In genomic region chr10:21724695-21725371, GRCh38 we compare ENCODE assay signal across 1 cellular context.
TF ChIP-seq lines count a peak whose summit lies in the region.

No MANE protein-coding gene starts in this region.

TF ChIP-seq in HEK293, 187 proteins besides CTCF, POLR2A, EP300 and RAD21 (continued from another document and continues in another):
- TF ChIP-seq ZNF211 (tag by site-specific recombination; IDR thresholded peaks at IDR 0.05; ENCODE audit: low read depth) (no peak), ZNF37A (tag by site-specific recombination; IDR thresholded peaks at IDR 0.05) (peak; percentile 91; the same call in 1 of the 2 replicates), ZNF121 (tag by site-specific recombination; IDR thresholded peaks at IDR 0.05) (no peak), ZNF266 (tag by site-specific recombination; IDR thresholded peaks at IDR 0.05; ENCODE audit: low read depth) (no peak), ZSCAN23 (tag by site-specific recombination; IDR thresholded peaks at IDR 0.05) (peak; percentile 84; the same call in 1 of the 2 replicates), ZNF704 (tag by site-specific recombination; IDR thresholded peaks at IDR 0.05) (no peak), ZNF174 (tag by site-specific recombination; IDR thresholded peaks at IDR 0.05) (peak; percentile 99), ZNF521 (tag by site-specific recombination; IDR thresholded peaks at IDR 0.05) (no peak), ZNF529 (tag by site-specific recombination; IDR thresholded peaks at IDR 0.05; ENCODE audit: insufficient replicate concordance) (peak; percentile 87), ZBTB21 (tag by site-specific recombination; IDR thresholded peaks at IDR 0.05) (peak; percentile 71), ZNF292 (tag by site-specific recombination; IDR thresholded peaks at IDR 0.05; ENCODE audit: borderline replicate concordance, low read depth) (no peak), MEIS1 (CRISPR knock-in tag; IDR thresholded peaks at IDR 0.05; ENCODE audit: borderline replicate concordance) (no peak), GLI4 (tag by site-specific recombination; IDR thresholded peaks at IDR 0.05) (no peak), ZNF138 (tag by site-specific recombination; IDR thresholded peaks at IDR 0.05; ENCODE audit: borderline replicate concordance) (no peak), ZNF777 (tag by site-specific recombination; IDR thresholded peaks at IDR 0.05; ENCODE audit: borderline replicate concordance) (no peak), ZNF133 (tag by site-specific recombination; IDR thresholded peaks at IDR 0.05) (no peak), ZNF701 (tag by site-specific recombination; IDR thresholded peaks at IDR 0.05) (no peak), ZNF398 (tag by site-specific recombination; IDR thresholded peaks at IDR 0.05) (peak; percentile 60; the same call in 1 of the 2 replicates), HOXD13 (CRISPR knock-in tag; IDR thresholded peaks at IDR 0.05; ENCODE audit: borderline replicate concordance) (peak; percentile 76; the same call in 1 of the 2 replicates), ZBTB49 (tag by site-specific recombination; IDR thresholded peaks at IDR 0.05; ENCODE audit: low read depth) (no peak), ZNF843 (tag by site-specific recombination; IDR thresholded peaks at IDR 0.05) (peak; percentile 78; the same call in 1 of the 2 replicates), ZNF184 (tag by site-specific recombination; IDR thresholded peaks at IDR 0.05) (peak; percentile 98), RBAK (tag by site-specific recombination; IDR thresholded peaks at IDR 0.05) (no peak), ZNF341 (tag by site-specific recombination; IDR thresholded peaks at IDR 0.05; ENCODE audit: low read depth) (no peak), ZNF404 (tag by site-specific recombination; IDR thresholded peaks at IDR 0.05) (no peak), ZNF518A (tag by site-specific recombination; conservative IDR thresholded peaks at IDR 0.05; ENCODE audit: low read depth) (peak; percentile 46; the same call in 1 of the 2 replicates), ZBTB20 (tag by site-specific recombination; IDR thresholded peaks at IDR 0.05) (no peak), KLF8 (tag by site-specific recombination; IDR thresholded peaks at IDR 0.05) (peak; percentile 71; the same call in 1 of the 2 replicates), EGR2 (tag by site-specific recombination; IDR thresholded peaks at IDR 0.05; ENCODE audit: low read depth) (no peak), HOXA7 (CRISPR knock-in tag; IDR thresholded peaks at IDR 0.05; ENCODE audit: borderline replicate concordance) (no peak), PRDM2 (tag by site-specific recombination; IDR thresholded peaks at IDR 0.05; ENCODE audit: borderline replicate concordance) (no peak)
- TF ChIP-seq, protein P1, sequence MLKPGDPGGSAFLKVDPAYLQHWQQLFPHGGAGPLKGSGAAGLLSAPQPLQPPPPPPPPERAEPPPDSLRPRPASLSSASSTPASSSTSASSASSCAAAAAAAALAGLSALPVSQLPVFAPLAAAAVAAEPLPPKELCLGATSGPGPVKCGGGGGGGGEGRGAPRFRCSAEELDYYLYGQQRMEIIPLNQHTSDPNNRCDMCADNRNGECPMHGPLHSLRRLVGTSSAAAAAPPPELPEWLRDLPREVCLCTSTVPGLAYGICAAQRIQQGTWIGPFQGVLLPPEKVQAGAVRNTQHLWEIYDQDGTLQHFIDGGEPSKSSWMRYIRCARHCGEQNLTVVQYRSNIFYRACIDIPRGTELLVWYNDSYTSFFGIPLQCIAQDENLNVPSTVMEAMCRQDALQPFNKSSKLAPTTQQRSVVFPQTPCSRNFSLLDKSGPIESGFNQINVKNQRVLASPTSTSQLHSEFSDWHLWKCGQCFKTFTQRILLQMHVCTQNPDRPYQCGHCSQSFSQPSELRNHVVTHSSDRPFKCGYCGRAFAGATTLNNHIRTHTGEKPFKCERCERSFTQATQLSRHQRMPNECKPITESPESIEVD (tag by site-specific recombination; IDR thresholded peaks at IDR 0.05): peak; percentile 97
- TF ChIP-seq, protein P2, sequence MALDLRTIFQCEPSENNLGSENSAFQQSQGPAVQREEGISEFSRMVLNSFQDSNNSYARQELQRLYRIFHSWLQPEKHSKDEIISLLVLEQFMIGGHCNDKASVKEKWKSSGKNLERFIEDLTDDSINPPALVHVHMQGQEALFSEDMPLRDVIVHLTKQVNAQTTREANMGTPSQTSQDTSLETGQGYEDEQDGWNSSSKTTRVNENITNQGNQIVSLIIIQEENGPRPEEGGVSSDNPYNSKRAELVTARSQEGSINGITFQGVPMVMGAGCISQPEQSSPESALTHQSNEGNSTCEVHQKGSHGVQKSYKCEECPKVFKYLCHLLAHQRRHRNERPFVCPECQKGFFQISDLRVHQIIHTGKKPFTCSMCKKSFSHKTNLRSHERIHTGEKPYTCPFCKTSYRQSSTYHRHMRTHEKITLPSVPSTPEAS (tag by site-specific recombination; IDR thresholded peaks at IDR 0.05): no peak; the same call in 1 of the 2 replicates
- TF ChIP-seq, protein P3, sequence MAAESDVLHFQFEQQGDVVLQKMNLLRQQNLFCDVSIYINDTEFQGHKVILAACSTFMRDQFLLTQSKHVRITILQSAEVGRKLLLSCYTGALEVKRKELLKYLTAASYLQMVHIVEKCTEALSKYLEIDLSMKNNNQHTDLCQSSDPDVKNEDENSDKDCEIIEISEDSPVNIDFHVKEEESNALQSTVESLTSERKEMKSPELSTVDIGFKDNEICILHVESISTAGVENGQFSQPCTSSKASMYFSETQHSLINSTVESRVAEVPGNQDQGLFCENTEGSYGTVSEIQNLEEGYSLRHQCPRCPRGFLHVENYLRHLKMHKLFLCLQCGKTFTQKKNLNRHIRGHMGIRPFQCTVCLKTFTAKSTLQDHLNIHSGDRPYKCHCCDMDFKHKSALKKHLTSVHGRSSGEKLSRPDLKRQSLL (tag by site-specific recombination; IDR thresholded peaks at IDR 0.05): peak; percentile 49; the same call in 1 of the 2 replicates
